Comparison of ENCODE assay signal across 21 cellular contexts in genomic region chr11:7208391-7208790, GRCh38.
"Had no signal": no experiment of that assay in that cellular context is flagged by ENCODE, and none has a peak within 500 bp of the region (broad histone marks: within the 10 kb centered on the region; RNA-seq: fewer than 3 reads in every experiment).

No MANE protein-coding gene starts in this region.

- DNase-seq: activated B cell treated with CpG ODN at 0.5 μM for 24 hours; activated CD4-positive, alpha-beta T cell treated with anti-CD3 and anti-CD28 coated beads for 48 hours; activated CD4-positive, alpha-beta T cell treated with anti-CD3 and anti-CD28 coated beads, Interleukin-2, amount 50 U/mL, for 1 hour; activated CD4-positive, alpha-beta T cell treated with anti-CD3 and anti-CD28 coated beads, Interleukin-2, amount 50 U/mL, for 48 hours; activated CD8-positive, alpha-beta memory T cell treated with anti-CD3 and anti-CD28 coated beads for 24 hours; activated CD8-positive, alpha-beta T cell treated with anti-CD3 and anti-CD28 coated beads for 36 hours; activated effector memory CD4-positive, alpha-beta T cell treated with Interleukin-2 at 50 U/mL for 16 hours; activated gamma-delta T cell treated with Interleukin-2 at 50 U/mL for 16 hours; activated naive CD4-positive, alpha-beta T cell treated with anti-CD3 and anti-CD28 coated beads, Interleukin-2, amount 50 U/mL, for 16 hours; activated naive CD4-positive, alpha-beta T cell treated with Interleukin-2 at 50 U/mL for 16 hours; activated T-cell treated with anti-CD3 and anti-CD28 coated beads, Interleukin-2, amount 50 U/mL, for 4 hours; amniotic stem cell; anterior cingulate cortex; brain microvascular endothelial cell; dorsolateral prefrontal cortex; effector memory CD4-positive, alpha-beta T cell; endodermal cell; foreskin fibroblast; head of caudate nucleus; hippocampal formation; WERI-Rb-1 had no signal
